10 cellular contexts compared by ENCODE assay signal in genomic region chr15:51982770-51983103, GRCh38. TPM values are rescaled to one million over a fixed set of nuclear protein-coding genes. Genes with fewer than 3 reads are reported as not detected.
DNase-seq lines count a peak whose midpoint lies in the region; ATAC-seq and TF ChIP-seq lines count a peak whose summit lies in the region.
"Had no signal": no experiment of that assay in that cellular context is flagged by ENCODE, and none has a peak within 500 bp of the region (broad histone marks: within the 10 kb centered on the region; RNA-seq: fewer than 3 reads in every experiment).

No MANE protein-coding gene starts in this region.

- H3K36me3 ChIP-seq in HCT116 (ENCODE audit: control insufficient read depth in 1 of 2, insufficient read depth in 2 of 2, low read length in 2 of 2): no peaks in the 10 kb centered on the region
- no peaks in the 10 kb centered on the region for H3K36me3 ChIP-seq in Karpas-422 (ENCODE audit: insufficient read depth, low read length)
- no peaks in the 10 kb centered on the region for H3K36me3 ChIP-seq in adipocyte (ENCODE audit: control insufficient read depth, insufficient read depth, low read length, severe bottlenecking)
- H3K36me3 ChIP-seq in muscle layer of duodenum (ENCODE audit: control insufficient read depth in 1 of 2, insufficient read depth in 2 of 2, low read length in 2 of 2): no peaks in the 10 kb centered on the region
- H3K36me3 ChIP-seq: BE2C, tibial artery had no signal

- POLR2A ChIA-PET in HCT116 (lab: Charles Lee): no interaction called here

- no peak for TF ChIP-seq RAD21 in HCT116 (IDR thresholded peaks at IDR 0.05; ENCODE audit: low read depth)

- BruUV-seq in HCT116 (replicated peaks; lab: Mats Ljungman, UMichigan): no TSS peak

- RAD21 ChIA-PET in HCT116 (lab: Charles Lee; ENCODE audit: low non-redundant PET in 1 of 2, low total read pairs in 2 of 2, uncharacterized antibody in 2 of 2, unreplicated experiment in 2 of 2): interaction anchor here in 1 of 2 experiments (0.7 kb wide), 1 partner anchor 92 kb away, joined by 3 read pairs; no protein-coding TSS in a partner anchor

- H3K4me2 ChIP-seq in HCT116 (ENCODE audit: low read length) (no peak overlapping the region), Karpas-422 (ENCODE audit: low read depth, low read length, poor library complexity, severe bottlenecking) (no peak overlapping the region)

- TF ChIP-seq CTCF in HCT116 (IDR thresholded peaks at IDR 0.05 in 2 of 3, conservative IDR thresholded peaks at IDR 0.05 in 1 of 3; ENCODE audit: borderline replicate concordance in 1 of 3, insufficient read depth in 1 of 3, low read depth in 2 of 3, low read length in 2 of 3): no peak
- TF ChIP-seq CTCF in GM20000 (IDR thresholded peaks at IDR 0.05; ENCODE audit: extremely low read depth, missing control alignments): no peak

- H3K79me2 ChIP-seq in HCT116 (ENCODE audit: insufficient read depth, low read length) (no peaks in the 10 kb centered on the region), Karpas-422 (ENCODE audit: low read length) (no peaks in the 10 kb centered on the region)
- H3K79me2 ChIP-seq: hepatocyte had no signal

- H3K9me3 ChIP-seq in HCT116 (ENCODE audit: control insufficient read depth in 1 of 2, insufficient read depth in 1 of 2, low read depth in 1 of 2, low read length in 2 of 2) (no peaks in the 10 kb centered on the region), Karpas-422 (ENCODE audit: low read length) (no peaks in the 10 kb centered on the region), adipocyte (ENCODE audit: control insufficient read depth, low read length) (no peaks in the 10 kb centered on the region), muscle layer of duodenum (ENCODE audit: control insufficient read depth in 1 of 2, low read length in 2 of 2) (no peaks in the 10 kb centered on the region)
- H3K9me3 ChIP-seq: BE2C, tibial artery had no signal

- no peaks in the 10 kb centered on the region for H4K20me1 ChIP-seq in HCT116 (ENCODE audit: insufficient read depth)
- no peaks in the 10 kb centered on the region for H4K20me1 ChIP-seq in Karpas-422 (ENCODE audit: insufficient read depth, low read depth, low read length)

- H3K4me1 ChIP-seq in HCT116 (ENCODE audit: control insufficient read depth in 1 of 2, insufficient read depth in 2 of 2, low read length in 2 of 2) (peaks cover 0 to 11% of the 10 kb centered on the region in 2 experiments; a peak in 2 of 4 replicates), Karpas-422 (ENCODE audit: low read length) (peaks cover 13% of the 10 kb centered on the region), adipocyte (ENCODE audit: control insufficient read depth, insufficient read depth, low read length) (peaks cover 19% of the 10 kb centered on the region), muscle layer of duodenum (ENCODE audit: control insufficient read depth in 1 of 2, insufficient read depth in 2 of 2, low read length in 2 of 2) (peaks cover 0 to 5% of the 10 kb centered on the region in 2 donors)
- H3K4me1 ChIP-seq: BE2C had no signal

- no peak for TF ChIP-seq POLR2A in HCT116 (IDR thresholded peaks at IDR 0.05; ENCODE audit: borderline replicate concordance, extremely low read depth, insufficient read depth, insufficient read length)

- no peak overlapping the region for H3K27ac ChIP-seq in HCT116 (ENCODE audit: low read depth, low read length)
- H3K27ac ChIP-seq in Karpas-422 (ENCODE audit: low read length): no peak overlapping the region
- peak overlapping the region; percentile 66 for H3K27ac ChIP-seq in muscle layer of duodenum (ENCODE audit: low read length)

- intact Hi-C loops in HCT116 (cut with micrococcal nuclease): loop anchor here (1.0 to 2.0 kb wide), 3 partner anchors 97 to 226 kb away; no protein-coding TSS in a partner anchor

- H3K27me3 ChIP-seq in HCT116 (ENCODE audit: insufficient read depth, low read length) (no peaks in the 10 kb centered on the region), Karpas-422 (ENCODE audit: low read length) (no peaks in the 10 kb centered on the region), adipocyte (replicated peaks; ENCODE audit: control insufficient read depth, insufficient read depth, low read length) (no peaks in the 10 kb centered on the region), muscle layer of duodenum (ENCODE audit: low read depth, low read length) (no peaks in the 10 kb centered on the region)
- H3K27me3 ChIP-seq: BE2C, hepatocyte, tibial artery had no signal

- ATAC-seq in HCT116: no peak

- DNase-seq in HCT116 (ENCODE audit: low read depth, low spot score): no peak
- no peak for DNase-seq in Karpas-422
- DNase-seq in adipocyte (ENCODE audit: low read depth): no peak
- no peak for DNase-seq in GM20000 (ENCODE audit: low spot score)
- DNase-seq in KBM-7: no peak
- no peak for DNase-seq in T-helper 1 cell
- DNase-seq: tibial artery had no signal

- in situ Hi-C loops in KBM-7 (cut with MboI; ENCODE audit: low pct_unique_long_range_greater_than_20kb, low sequenced_read_pairs): no loop called here

- H3K9ac ChIP-seq in HCT116 (ENCODE audit: low read length): no peak overlapping the region
- no peak overlapping the region for H3K9ac ChIP-seq in Karpas-422 (ENCODE audit: low read length)
- peak overlapping the region; percentile 87 for H3K9ac ChIP-seq in adipocyte (ENCODE audit: low read length)

- H3K9me2 ChIP-seq in HCT116 (ENCODE audit: insufficient read depth): no peaks in the 10 kb centered on the region
- H3K9me2 ChIP-seq in Karpas-422 (replicated peaks; ENCODE audit: insufficient read depth, low read length): no peaks in the 10 kb centered on the region

- CTCF ChIA-PET in HCT116 (lab: Charles Lee): interaction anchor here (1.3 kb wide), 1 partner anchor 96 kb away, joined by 3 read pairs; no protein-coding TSS in a partner anchor

- no peak overlapping the region for H3K4me3 ChIP-seq in HCT116 (replicated peaks in 1 of 2; ENCODE audit: low read depth in 1 of 2, low read length in 2 of 2)
- H3K4me3 ChIP-seq in Karpas-422 (ENCODE audit: low read length): no peak overlapping the region
- peak overlapping the region; percentile 65 for H3K4me3 ChIP-seq in adipocyte (ENCODE audit: low read length)
- no peak overlapping the region for H3K4me3 ChIP-seq in muscle layer of duodenum (ENCODE audit: low read depth in 1 of 2, low read length in 2 of 2)
- H3K4me3 ChIP-seq: hepatocyte had no signal

- H2AFZ ChIP-seq in HCT116 (ENCODE audit: low read depth, low read length, poor library complexity, severe bottlenecking) (peak overlapping the region; percentile 81), Karpas-422 (ENCODE audit: low read length) (peak overlapping the region; percentile 95; the same call in 1 of the 2 replicates)
- H2AFZ ChIP-seq: hepatocyte had no signal

TF ChIP-seq in HCT116, 20 proteins besides CTCF, POLR2A, EP300 and RAD21 (continues in another document):
- TF ChIP-seq ZFX (IDR thresholded peaks at IDR 0.05) (no peak), ZBTB33 (IDR thresholded peaks at IDR 0.05; ENCODE audit: extremely low read depth, insufficient replicate concordance, low read length) (no peak), JUND (IDR thresholded peaks at IDR 0.05) (no peak), YY1 (IDR thresholded peaks at IDR 0.05; ENCODE audit: extremely low read depth, insufficient replicate concordance, low read depth, low read length) (no peak), ATF3 (IDR thresholded peaks at IDR 0.05) (no peak), CBX3 (IDR thresholded peaks at IDR 0.05; ENCODE audit: low read depth) (no peak), ELF1 (IDR thresholded peaks at IDR 0.05; ENCODE audit: borderline replicate concordance, low read depth) (no peak)

RNA-seq across cellular contexts. Expression of gene LEO1, which starts 11.2 kb away (rescaled TPM):
- total RNA-seq in HCT116 (2021; ENCODE audit: unreplicated experiment): 27.8 TPM
- polyA plus RNA-seq in HCT116 (2012): 16.8 and 22.2 TPM in 2 replicates
- 16.9 and 32.3 TPM in 2 replicates for total RNA-seq in Karpas-422 (2014; rRNA removed; shearing (Covaris generic); ENCODE audit: low replicate concordance)

RNA-seq across cellular contexts. Expression of gene MAPK6, which starts 36.3 kb away (rescaled TPM):
- 57.4 TPM for total RNA-seq in HCT116 (2021; ENCODE audit: unreplicated experiment)
- 17.6 and 19.9 TPM in 2 replicates for polyA plus RNA-seq in HCT116 (2012)
- total RNA-seq in Karpas-422 (2014; rRNA removed; shearing (Covaris generic); ENCODE audit: low replicate concordance): 12.8 and 24.7 TPM in 2 replicates
